ENCODE assay signal across 1 cellular context in genomic region chr15:89015412-89016097, GRCh38.
A peak's percentile ranks its signal among the peaks of the same experiment; 100 is the strongest.
TF ChIP-seq lines count a peak whose summit lies in the region.

No MANE protein-coding gene starts in this region.

TF ChIP-seq in K562, 482 proteins besides CTCF, POLR2A, EP300 and RAD21 (continued from another document):
- TF ChIP-seq CEBPG (CRISPR knock-in tag; IDR thresholded peaks at IDR 0.05), result no peak
- TF ChIP-seq CEBPG (tag; conservative IDR thresholded peaks at IDR 0.05 in 1 of 2, IDR thresholded peaks at IDR 0.05 in 1 of 2), result 0 out of 4 replicates have a peak, but pooled peaks of 1 of the 2 experiments have one; percentile 38
- TF ChIP-seq ZNF146 (CRISPR knock-in tag; IDR thresholded peaks at IDR 0.05; ENCODE audit: unreplicated experiment), result peak; percentile 67
- no peak for TF ChIP-seq ZNF592 (IDR thresholded peaks at IDR 0.05)
- no peak for TF ChIP-seq MTA3 (IDR thresholded peaks at IDR 0.05; ENCODE audit: borderline replicate concordance)
- peak; percentile 51; the same call in 1 of the 2 replicates for TF ChIP-seq CEBPB (tag; IDR thresholded peaks at IDR 0.05)
- TF ChIP-seq BCOR (IDR thresholded peaks at IDR 0.05), result peak; percentile 38; the same call in 1 of the 2 replicates
